15 cellular contexts compared by ENCODE assay signal in genomic region chr4:15500721-15501120, GRCh38.
DNase-seq lines count a peak whose midpoint lies in the region; TF ChIP-seq lines count a peak whose summit lies in the region.
"Had no signal": no experiment of that assay in that cellular context is flagged by ENCODE, and none has a peak within 500 bp of the region (broad histone marks: within the 10 kb centered on the region; RNA-seq: fewer than 3 reads in every experiment).

No MANE protein-coding gene starts in this region.

- H3K4me1 Mint-ChIP-seq in nephron progenitor cell, result peaks cover 14% of the 10 kb centered on the region
- H3K4me1 Mint-ChIP-seq: B cell; CD4-positive, CD25-positive, alpha-beta regulatory T cell had no signal

- TF ChIP-seq CTCF in nephron progenitor cell (IDR thresholded peaks at IDR 0.05), result no peak

- peaks cover 22% of the 10 kb centered on the region for H3K9me3 Mint-ChIP-seq in nephron progenitor cell

- H3K4me3 Mint-ChIP-seq in nephron progenitor cell, result no peak overlapping the region
- H3K4me3 Mint-ChIP-seq: B cell; CD4-positive, CD25-positive, alpha-beta regulatory T cell; CD8-positive, alpha-beta T cell; H9 had no signal

- DNase-seq in DMS79 treated with DMSO at 0.1 percent for 48 hours (lab: John Stamatoyannopoulos, UW), result peak; percentile 1
- no peak for DNase-seq in DMS79 (lab: John Stamatoyannopoulos, UW)
- DNase-seq in glomerular visceral epithelial cell (ENCODE audit: extremely low spot score), result peak; percentile 12
- DNase-seq in nephron progenitor cell, result no peak
- no peak for DNase-seq in hypothalamus (lab: John Stamatoyannopoulos, UW)
- no peak for DNase-seq in NCI-H226
- no peak for DNase-seq in hippocampal formation (lab: John Stamatoyannopoulos, UW)
- DNase-seq: Caco-2; CD4-positive, CD25-positive, alpha-beta regulatory T cell; CD8-positive, alpha-beta T cell; DMS153; GF-D8; GM23248; H9 had no signal

- H3K27me3 Mint-ChIP-seq in nephron progenitor cell (ENCODE audit: low read depth, poor library complexity), result no peaks in the 10 kb centered on the region

- peak overlapping the region; percentile 29 for H3K27ac Mint-ChIP-seq in nephron progenitor cell
- H3K27ac Mint-ChIP-seq: B cell; CD8-positive, alpha-beta T cell had no signal

- H3K36me3 Mint-ChIP-seq in nephron progenitor cell (ENCODE audit: low read depth), result peaks cover 45% of the 10 kb centered on the region

Comparison
In these comparisons a context has a peak if more than half of its experiments do, and no peak if none do; other contexts are left out.
1. DNase-seq: peak in DMS79 treated with DMSO at 0.1 percent for 48 hours (single experiment) and glomerular visceral epithelial cell (single experiment); none in DMS79 (single experiment), nephron progenitor cell (single experiment), hypothalamus (0 of 51), NCI-H226 (single experiment) and hippocampal formation (0 of 2).